26 cellular contexts compared by ENCODE assay signal in the genomic region with DNA sequence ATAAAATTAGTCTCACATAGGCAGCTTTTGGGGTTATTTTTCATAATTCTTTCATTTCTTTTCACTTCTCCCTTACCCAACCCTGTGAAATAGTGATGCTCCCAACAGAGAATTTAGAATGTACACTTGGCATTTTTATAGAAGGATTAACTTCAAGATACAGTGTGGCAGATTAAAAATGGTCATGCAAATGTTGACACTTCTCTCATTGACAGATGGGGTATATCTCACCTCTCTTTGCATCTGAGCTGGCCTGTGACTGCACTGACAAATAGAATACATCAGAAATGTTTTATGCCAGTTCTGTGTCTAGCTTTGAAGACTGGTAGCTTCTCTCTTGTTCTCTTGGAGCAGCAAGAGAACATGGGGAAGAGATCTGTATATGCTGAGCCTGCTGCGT.
"Had no signal": no experiment of that assay in that cellular context is flagged by ENCODE, and none has a peak within 500 bp of the region (broad histone marks: within the 10 kb centered on the region; RNA-seq: fewer than 3 reads in every experiment).

No MANE protein-coding gene starts in this region.

- DNase-seq: activated CD4-positive, alpha-beta T cell treated with anti-CD3 and anti-CD28 coated beads, Interleukin-2, amount 10 ng/mL, durations not matched to agents 24 days and 14 days; activated CD4-positive, alpha-beta T cell treated with anti-CD3 and anti-CD28 coated beads, Interleukin-2, amount 50 U/mL, for 4 hours; activated CD8-positive, alpha-beta T cell treated with anti-CD3 and anti-CD28 coated beads for 36 hours; activated effector memory CD4-positive, alpha-beta T cell treated with anti-CD3 and anti-CD28 coated beads, Interleukin-2, amount 50 U/mL, for 16 hours; activated naive CD4-positive, alpha-beta T cell; activated naive CD4-positive, alpha-beta T cell treated with anti-CD3 and anti-CD28 coated beads, Interleukin-2, amount 50 U/mL, for 16 hours; activated naive CD8-positive, alpha-beta T cell treated with anti-CD3 and anti-CD28 coated beads for 36 hours; activated T-cell treated with anti-CD3 and anti-CD28 coated beads, Interleukin-2, amount 50 U/mL, for 1 hour; activated T-cell treated with anti-CD3 and anti-CD28 coated beads, Interleukin-2, amount 50 U/mL, for 72 hours; amniotic stem cell; aorta; brain microvascular endothelial cell; central memory CD4-positive, alpha-beta T cell; Kasumi-1; MG63; MV-4-11; NCI-H1092; NCI-H1436 treated with DMSO at 0.1 percent for 48 hours; NCI-H1694 treated with DMSO at 0.1 percent for 48 hours; NCI-H2029; NCI-H345; NCI-H526 treated with DMSO at 0.1 percent for 48 hours; NCI-H82; Right ventricle myocardium superior; T1000 had no signal

- H3K9me3 ChIP-seq: MG63 had no signal

- H3K27ac ChIP-seq: brain microvascular endothelial cell had no signal

- H3K36me3 ChIP-seq: brain microvascular endothelial cell, MG63 had no signal

- H3K4me3 ChIP-seq: MG63 had no signal

- H3K27me3 ChIP-seq: brain microvascular endothelial cell, MG63 had no signal

- ATAC-seq: activated CD8-positive, alpha-beta T cell treated with anti-CD3 and anti-CD28 coated beads for 36 hours; activated T-cell treated with anti-CD3 and anti-CD28 coated beads, Interleukin-2, amount 50 U/mL, for 72 hours; activated T-helper 17 cell treated with anti-CD3 and anti-CD28 coated beads, Interleukin-2, amount 50 U/mL, for 72 hours had no signal
